17 cellular contexts compared by ENCODE assay signal in the genomic region with DNA sequence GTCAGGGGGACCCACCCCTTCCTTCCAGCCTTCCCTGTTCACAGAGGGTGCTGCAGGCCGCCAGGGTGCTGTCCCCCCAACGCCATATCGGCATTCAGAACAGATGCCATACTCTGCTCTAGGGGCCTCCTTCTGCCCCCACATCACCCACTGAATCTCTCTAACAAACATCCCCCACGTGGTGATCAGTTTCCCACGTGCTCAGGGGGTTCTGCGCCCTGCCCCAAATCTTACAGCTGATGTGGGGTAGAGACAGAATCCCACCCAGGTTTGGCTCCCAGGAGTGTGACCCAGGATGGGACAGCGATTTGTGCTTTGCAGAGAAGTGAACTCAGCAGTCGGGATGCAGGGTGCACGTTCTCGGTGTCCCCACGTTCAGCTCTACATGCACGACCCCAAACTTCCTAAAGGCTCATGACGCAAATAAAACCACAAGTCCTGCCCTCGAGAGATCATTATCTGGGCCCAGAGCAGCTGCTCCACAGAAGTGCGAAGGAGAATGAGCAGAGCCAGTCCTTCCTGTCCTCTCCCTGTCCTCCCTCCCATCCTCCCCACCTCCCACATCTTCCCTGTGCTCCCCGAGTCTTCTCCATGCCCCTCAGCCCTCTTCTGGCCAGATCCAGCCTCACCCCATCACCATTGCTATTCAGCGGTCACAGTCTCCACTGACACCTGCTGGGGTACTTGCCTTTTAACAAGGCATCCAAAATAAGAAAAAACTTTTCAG.
A peak's percentile ranks its signal among the peaks of the same experiment; 100 is the strongest.
DNase-seq lines count a peak whose midpoint lies in the region; ATAC-seq and TF ChIP-seq lines count a peak whose summit lies in the region.
"Had no signal": no experiment of that assay in that cellular context is flagged by ENCODE, and none has a peak within 500 bp of the region (broad histone marks: within the 10 kb centered on the region; RNA-seq: fewer than 3 reads in every experiment).

No MANE protein-coding gene starts in this region.

- no peak for TF ChIP-seq POLR2A in NB4 (IDR thresholded peaks at IDR 0.05; ENCODE audit: extremely low read depth, insufficient read length)

- H3K36me3 Mint-ChIP-seq in activated naive CD8-positive, alpha-beta T cell treated with anti-CD3 and anti-CD28 coated beads, Interleukin-2, amount 50 U/mL, for 24 hours (ENCODE audit: low read depth) = no peaks in the 10 kb centered on the region
- no peaks in the 10 kb centered on the region for H3K36me3 Mint-ChIP-seq in activated naive CD8-positive, alpha-beta T cell treated with anti-CD3 and anti-CD28 coated beads for 36 hours

- H3K4me1 Mint-ChIP-seq in activated naive CD8-positive, alpha-beta T cell treated with anti-CD3 and anti-CD28 coated beads, Interleukin-2, amount 50 U/mL, for 24 hours = peaks cover 5% of the 10 kb centered on the region
- H3K4me1 Mint-ChIP-seq in activated naive CD8-positive, alpha-beta T cell treated with anti-CD3 and anti-CD28 coated beads for 36 hours = peaks cover 7% of the 10 kb centered on the region

- TF ChIP-seq CTCF in NB4 (IDR thresholded peaks at IDR 0.05; ENCODE audit: low read depth, low read length) (peak; percentile 39), choroid plexus epithelial cell (conservative IDR thresholded peaks at IDR 0.05; ENCODE audit: low read depth, low read length) (peak; percentile 38)

- peaks cover 2% of the 10 kb centered on the region for H3K27me3 Mint-ChIP-seq in activated naive CD8-positive, alpha-beta T cell treated with anti-CD3 and anti-CD28 coated beads, Interleukin-2, amount 50 U/mL, for 24 hours
- peaks cover 9% of the 10 kb centered on the region for H3K27me3 Mint-ChIP-seq in activated naive CD8-positive, alpha-beta T cell treated with anti-CD3 and anti-CD28 coated beads for 36 hours

- ATAC-seq in activated naive CD8-positive, alpha-beta T cell treated with anti-CD3 and anti-CD28 coated beads, Interleukin-2, amount 50 U/mL, for 24 hours = peak; percentile 11
- ATAC-seq in HG03378 (IDR thresholded peaks at IDR 0.05; ENCODE audit: unreplicated experiment) = no peak
- no peak for ATAC-seq in esophagus mucosa
- no peak for ATAC-seq in GM18870 (IDR thresholded peaks at IDR 0.05; ENCODE audit: unreplicated experiment)
- ATAC-seq: activated T-cell treated with anti-CD3 and anti-CD28 coated beads, Interleukin-2, amount 50 U/mL, for 72 hours; lower lobe of right lung had no signal

- no peak overlapping the region for H3K4me3 ChIP-seq in NB4 (ENCODE audit: low read depth, low read length)
- no peak overlapping the region for H3K4me3 ChIP-seq in choroid plexus epithelial cell (ENCODE audit: low read depth, low read length)
- H3K4me3 ChIP-seq: esophagus muscularis mucosa, lower lobe of right lung had no signal

- peaks cover 9% of the 10 kb centered on the region for H3K9me3 Mint-ChIP-seq in activated naive CD8-positive, alpha-beta T cell treated with anti-CD3 and anti-CD28 coated beads, Interleukin-2, amount 50 U/mL, for 24 hours
- H3K9me3 Mint-ChIP-seq in activated naive CD8-positive, alpha-beta T cell treated with anti-CD3 and anti-CD28 coated beads for 36 hours = peaks cover 4% of the 10 kb centered on the region

- H3K27ac Mint-ChIP-seq in activated naive CD8-positive, alpha-beta T cell treated with anti-CD3 and anti-CD28 coated beads, Interleukin-2, amount 50 U/mL, for 24 hours = no peak overlapping the region
- H3K27ac Mint-ChIP-seq in activated naive CD8-positive, alpha-beta T cell treated with anti-CD3 and anti-CD28 coated beads for 36 hours = no peak overlapping the region

- DNase-seq in activated naive CD8-positive, alpha-beta T cell treated with anti-CD3 and anti-CD28 coated beads, Interleukin-2, amount 50 U/mL, for 24 hours = no peak
- DNase-seq in activated naive CD8-positive, alpha-beta T cell treated with anti-CD3 and anti-CD28 coated beads for 36 hours = no peak
- peak; percentile 78 for DNase-seq in NB4 (ENCODE audit: low read depth)
- DNase-seq in choroid plexus epithelial cell (ENCODE audit: low read depth) = peak; percentile 21
- DNase-seq in C1 segment of cervical spinal cord (lab: John Stamatoyannopoulos, UW) = no peak
- DNase-seq: activated T-cell treated with anti-CD3 and anti-CD28 coated beads, Interleukin-2, amount 50 U/mL, for 72 hours; COR-L47; GF-D8; lower lobe of right lung; NCI-H2029; NCI-H526; stimulated activated CD4-positive, alpha-beta T cell treated with anti-CD3 and anti-CD28 coated beads, Interleukin-4, amount 100 ng/mL, for 24 hours; stimulated activated CD8-positive, alpha-beta memory T cell treated with anti-CD3 and anti-CD28 coated beads, Interleukin-4, amount 100 ng/mL, for 48 hours had no signal

- H3K4me3 Mint-ChIP-seq in activated naive CD8-positive, alpha-beta T cell treated with anti-CD3 and anti-CD28 coated beads, Interleukin-2, amount 50 U/mL, for 24 hours = no peak overlapping the region
- no peak overlapping the region for H3K4me3 Mint-ChIP-seq in activated naive CD8-positive, alpha-beta T cell treated with anti-CD3 and anti-CD28 coated beads for 36 hours
- H3K4me3 Mint-ChIP-seq: activated T-cell treated with anti-CD3 and anti-CD28 coated beads, Interleukin-2, amount 50 U/mL, for 72 hours had no signal

Comparison
In these comparisons a context has a peak if more than half of its experiments do, and no peak if none do; other contexts are left out.
1. DNase-seq: peak in NB4 (single experiment) and choroid plexus epithelial cell (single experiment); none in activated naive CD8-positive, alpha-beta T cell treated with anti-CD3 and anti-CD28 coated beads, Interleukin-2, amount 50 U/mL, for 24 hours (single experiment), activated naive CD8-positive, alpha-beta T cell treated with anti-CD3 and anti-CD28 coated beads for 36 hours (single experiment) and C1 segment of cervical spinal cord (0 of 14).